Comparison of ENCODE assay signal across 19 cellular contexts in genomic region chr12:108419949-108420348, GRCh38.
DNase-seq lines count a peak whose midpoint lies in the region; ATAC-seq and TF ChIP-seq lines count a peak whose summit lies in the region.
"Had no signal": no experiment of that assay in that cellular context is flagged by ENCODE, and none has a peak within 500 bp of the region (broad histone marks: within the 10 kb centered on the region; RNA-seq: fewer than 3 reads in every experiment).

No MANE protein-coding gene starts in this region.

- H3K9me3 Mint-ChIP-seq in activated naive CD4-positive, alpha-beta T cell treated with anti-CD3 and anti-CD28 coated beads, Interleukin-2, amount 50 U/mL, for 72 hours: peaks cover 0 to 20% of the 10 kb centered on the region in 2 donors

- H3K9ac ChIP-seq in PC-3 (ENCODE audit: low read length): no peak overlapping the region
- H3K9ac ChIP-seq: SK-N-SH had no signal

- H3K36me3 ChIP-seq in PC-3 (ENCODE audit: low read depth, low read length) (no peaks in the 10 kb centered on the region), tibial artery (no peaks in the 10 kb centered on the region)

- H3K36me3 Mint-ChIP-seq in activated naive CD4-positive, alpha-beta T cell treated with anti-CD3 and anti-CD28 coated beads, Interleukin-2, amount 50 U/mL, for 72 hours: no peaks in the 10 kb centered on the region
- H3K36me3 Mint-ChIP-seq: CD14-positive monocyte had no signal

- no peak overlapping the region for H3K4me2 ChIP-seq in PC-3 (ENCODE audit: low read length)
- H3K4me2 ChIP-seq: SK-N-SH had no signal

- TF ChIP-seq CTCF in PC-3 (conservative IDR thresholded peaks at IDR 0.05; ENCODE audit: low read depth, low read length) (no peak), tibial artery (IDR thresholded peaks at IDR 0.05) (no peak)

- no peaks in the 10 kb centered on the region for H3K79me2 ChIP-seq in PC-3 (ENCODE audit: low read length)

- CTCF ChIA-PET in PC-3 (lab: Charles Lee): no interaction called here

- H3K27me3 ChIP-seq in PC-3 (ENCODE audit: low read length) (peaks cover 4% of the 10 kb centered on the region; the same call in 1 of the 2 replicates), tibial artery (no peaks in the 10 kb centered on the region)

- no TSS peak for BruUV-seq in PC-3 (replicated peaks; lab: Mats Ljungman, UMichigan)

- ATAC-seq in activated naive CD4-positive, alpha-beta T cell treated with anti-CD3 and anti-CD28 coated beads, Interleukin-2, amount 50 U/mL, for 72 hours: no peak
- no peak for ATAC-seq in PC-3
- ATAC-seq in HG02798 (IDR thresholded peaks at IDR 0.05; ENCODE audit: poor library complexity, unreplicated experiment): no peak
- ATAC-seq in SK-N-SH treated with all-trans-retinoic acid at 6 μM for 48 hours: no peak

- no peaks in the 10 kb centered on the region for H3K4me1 ChIP-seq in PC-3 (ENCODE audit: insufficient read depth, low read length)
- H3K4me1 ChIP-seq in tibial artery: peaks cover 0 to 20% (median 5%) of the 10 kb centered on the region in 4 donors
- H3K4me1 ChIP-seq: Caco-2 had no signal

- H3K27ac ChIP-seq in PC-3 (ENCODE audit: low read length) (no peak overlapping the region), tibial artery (no peak overlapping the region)

- H3K9me2 ChIP-seq in PC-3 (replicated peaks; ENCODE audit: low read length): no peaks in the 10 kb centered on the region
- H3K9me2 ChIP-seq: SK-N-SH had no signal

- intact Hi-C loops in PC-3 (cut with micrococcal nuclease): no loop called here
- intact Hi-C loops in tibial artery (cut with DNase I; ENCODE audit: low total_unique reads): no loop called here

- H3K9me3 ChIP-seq in PC-3 (ENCODE audit: low read length) (no peaks in the 10 kb centered on the region), tibial artery (no peaks in the 10 kb centered on the region)
- H3K9me3 ChIP-seq: Caco-2, SK-N-SH had no signal

- no peaks in the 10 kb centered on the region for H3F3A ChIP-seq in PC-3 (ENCODE audit: low read length, unreplicated experiment)

- no peak for DNase-seq in activated naive CD4-positive, alpha-beta T cell treated with anti-CD3 and anti-CD28 coated beads, Interleukin-2, amount 50 U/mL, for 72 hours (ENCODE audit: low spot score in 2 of 2)
- no peak for DNase-seq in activated naive CD4-positive, alpha-beta T cell treated with Interleukin-2 at 50 U/mL for 16 hours
- DNase-seq in PC-3: no peak
- DNase-seq in cerebellar cortex (ENCODE audit: low spot score): peak; percentile 25
- no peak for DNase-seq in tibial artery
- no peak for DNase-seq in SHP77 (lab: John Stamatoyannopoulos, UW)
- DNase-seq: Caco-2, DMS79, GDM1, GOT3, HFFc6, NCI-H1436, NCI-H2029 treated with DMSO at 0.1 percent for 48 hours, NCI-H226, NCI-H526 treated with DMSO at 0.1 percent for 48 hours had no signal

- POLR2A ChIA-PET in PC-3 (lab: Charles Lee; ENCODE audit: unreplicated experiment): no interaction called here

- H4K20me1 ChIP-seq in PC-3 (ENCODE audit: low read length): no peaks in the 10 kb centered on the region

- H3K4me3 ChIP-seq in PC-3 (ENCODE audit: low read length) (no peak overlapping the region), tibial artery (no peak overlapping the region)

- peak overlapping the region; percentile 0 to 65 for H3K27ac Mint-ChIP-seq in activated naive CD4-positive, alpha-beta T cell treated with anti-CD3 and anti-CD28 coated beads, Interleukin-2, amount 50 U/mL, for 72 hours
- H3K27ac Mint-ChIP-seq: CD14-positive monocyte, HFFc6 had no signal

- peak overlapping the region; percentile 3; the same call in 1 of the 2 replicates for H2AFZ ChIP-seq in PC-3 (ENCODE audit: low read length)

TF ChIP-seq in SK-N-SH treated with all-trans-retinoic acid at 6 μM for 48 hours, 23 proteins besides CTCF, POLR2A, EP300 and RAD21:
- TF ChIP-seq TCF4 (CRISPR knock-in tag; IDR thresholded peaks at IDR 0.05; ENCODE audit: borderline replicate concordance) (no peak), PPARA (CRISPR knock-in tag; IDR thresholded peaks at IDR 0.05; ENCODE audit: borderline replicate concordance) (no peak), ZNF565 (CRISPR knock-in tag; conservative IDR thresholded peaks at IDR 0.05; ENCODE audit: low read depth) (no peak), ESRRG (CRISPR knock-in tag; IDR thresholded peaks at IDR 0.05) (no peak), ZC3H10 (CRISPR knock-in tag; IDR thresholded peaks at IDR 0.05) (no peak), ZNF70 (CRISPR knock-in tag; IDR thresholded peaks at IDR 0.05) (no peak), PATZ1 (CRISPR knock-in tag; IDR thresholded peaks at IDR 0.05; ENCODE audit: borderline replicate concordance) (no peak), ZFP3 (CRISPR knock-in tag; IDR thresholded peaks at IDR 0.05) (no peak), TSHZ2 (CRISPR knock-in tag; IDR thresholded peaks at IDR 0.05) (no peak), OSR1 (CRISPR knock-in tag; IDR thresholded peaks at IDR 0.05) (no peak), POU6F1 (CRISPR knock-in tag; IDR thresholded peaks at IDR 0.05; ENCODE audit: borderline replicate concordance, low read depth) (no peak), ARNTL (CRISPR knock-in tag; IDR thresholded peaks at IDR 0.05; ENCODE audit: borderline replicate concordance, low read depth) (no peak), GLIS3 (CRISPR knock-in tag; IDR thresholded peaks at IDR 0.05) (no peak), ISL1 (CRISPR knock-in tag; IDR thresholded peaks at IDR 0.05) (no peak), RARB (CRISPR knock-in tag; IDR thresholded peaks at IDR 0.05) (no peak)
